In the genomic region with DNA sequence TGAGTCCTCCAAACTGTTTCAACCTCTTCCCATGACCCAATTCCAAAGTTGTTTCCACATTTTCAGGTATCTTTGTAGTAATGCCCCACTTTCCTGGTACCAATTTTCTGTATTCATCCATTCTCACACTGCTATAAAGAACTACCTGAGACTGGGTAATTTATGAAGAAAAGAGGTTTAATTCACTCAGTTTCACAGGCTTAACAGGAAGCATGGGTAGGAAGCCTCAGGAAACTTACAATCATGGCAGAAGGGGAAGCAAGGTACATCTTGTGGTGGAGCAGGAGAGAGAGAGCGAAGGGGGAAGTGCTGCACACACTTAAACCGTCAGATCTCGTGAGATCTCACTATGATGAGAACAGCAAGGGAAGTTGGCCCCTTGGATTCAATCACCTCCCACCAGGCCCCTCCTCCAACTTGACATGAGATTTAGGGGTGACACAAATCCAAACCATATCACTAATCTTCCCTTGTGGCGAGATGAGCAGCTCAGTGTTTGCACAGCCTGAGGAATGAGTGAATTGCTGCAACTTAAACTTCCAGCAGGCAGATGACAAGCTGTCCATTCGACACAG, we compare ENCODE assay signal across 2 cellular contexts.
A peak's percentile ranks its signal among the peaks of the same experiment; 100 is the strongest.
TF ChIP-seq lines count a peak whose summit lies in the region.

No MANE protein-coding gene starts in this region.

TF ChIP-seq in IMR-90, 13 proteins besides CTCF, POLR2A, EP300 and RAD21:
- TF ChIP-seq ELK1 (IDR thresholded peaks at IDR 0.05; ENCODE audit: borderline replicate concordance, low read depth, low read length) (no peak), MXI1 (IDR thresholded peaks at IDR 0.05; ENCODE audit: borderline replicate concordance, low read depth, low read length) (no peak), RCOR1 (IDR thresholded peaks at IDR 0.05; ENCODE audit: insufficient replicate concordance, low read length) (no peak), CEBPB (IDR thresholded peaks at IDR 0.05; ENCODE audit: low read depth, low read length) (no peak), BHLHE40 (IDR thresholded peaks at IDR 0.05; ENCODE audit: low read depth, low read length) (no peak), NFE2L2 (IDR thresholded peaks at IDR 0.05; ENCODE audit: low read depth, low read length) (no peak), SMC3 (IDR thresholded peaks at IDR 0.05; ENCODE audit: low read depth, low read length) (no peak), FOS (IDR thresholded peaks at IDR 0.05; ENCODE audit: low read depth, low read length) (no peak), MAFK (IDR thresholded peaks at IDR 0.05; ENCODE audit: low read depth, low read length) (no peak), CHD1 (IDR thresholded peaks at IDR 0.05; ENCODE audit: low read depth, low read length) (no peak)
- TF ChIP-seq, protein P1, sequence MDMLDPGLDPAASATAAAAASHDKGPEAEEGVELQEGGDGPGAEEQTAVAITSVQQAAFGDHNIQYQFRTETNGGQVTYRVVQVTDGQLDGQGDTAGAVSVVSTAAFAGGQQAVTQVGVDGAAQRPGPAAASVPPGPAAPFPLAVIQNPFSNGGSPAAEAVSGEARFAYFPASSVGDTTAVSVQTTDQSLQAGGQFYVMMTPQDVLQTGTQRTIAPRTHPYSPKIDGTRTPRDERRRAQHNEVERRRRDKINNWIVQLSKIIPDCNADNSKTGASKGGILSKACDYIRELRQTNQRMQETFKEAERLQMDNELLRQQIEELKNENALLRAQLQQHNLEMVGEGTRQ (IDR thresholded peaks at IDR 0.05; ENCODE audit: low read depth, low read length), result no peak

TF ChIP-seq in K562, 482 proteins besides CTCF, POLR2A, EP300 and RAD21:
- no peak for TF ChIP-seq TRIM25 (IDR thresholded peaks at IDR 0.05; ENCODE audit: borderline replicate concordance)
- TF ChIP-seq BHLHE40 (IDR thresholded peaks at IDR 0.05; ENCODE audit: low read length), result peak; percentile 42; the same call in 1 of the 2 replicates
- TF ChIP-seq GMEB1 (CRISPR knock-in tag; IDR thresholded peaks at IDR 0.05), result 0 out of 2 replicates have a peak, but pooled peaks have one; percentile 13
- TF ChIP-seq TEAD2 (tag; IDR thresholded peaks at IDR 0.05), result no peak
- peak; percentile 85 for TF ChIP-seq SPI1 (IDR thresholded peaks at IDR 0.05; ENCODE audit: borderline replicate concordance, low read depth, low read length)
- TF ChIP-seq CHD2 (IDR thresholded peaks at IDR 0.05; ENCODE audit: low read depth, low read length), result peak; percentile 81
- TF ChIP-seq MTA1 (IDR thresholded peaks at IDR 0.05; ENCODE audit: borderline replicate concordance), result no peak
- TF ChIP-seq, protein P2, sequence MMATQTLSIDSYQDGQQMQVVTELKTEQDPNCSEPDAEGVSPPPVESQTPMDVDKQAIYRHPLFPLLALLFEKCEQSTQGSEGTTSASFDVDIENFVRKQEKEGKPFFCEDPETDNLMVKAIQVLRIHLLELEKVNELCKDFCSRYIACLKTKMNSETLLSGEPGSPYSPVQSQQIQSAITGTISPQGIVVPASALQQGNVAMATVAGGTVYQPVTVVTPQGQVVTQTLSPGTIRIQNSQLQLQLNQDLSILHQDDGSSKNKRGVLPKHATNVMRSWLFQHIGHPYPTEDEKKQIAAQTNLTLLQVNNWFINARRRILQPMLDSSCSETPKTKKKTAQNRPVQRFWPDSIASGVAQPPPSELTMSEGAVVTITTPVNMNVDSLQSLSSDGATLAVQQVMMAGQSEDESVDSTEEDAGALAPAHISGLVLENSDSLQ (IDR thresholded peaks at IDR 0.05), result peak; percentile 7; the same call in 1 of the 2 replicates
- TF ChIP-seq NFATC3 (IDR thresholded peaks at IDR 0.05), result no peak
- no peak for TF ChIP-seq PTTG1 (tag; IDR thresholded peaks at IDR 0.05; ENCODE audit: low read depth)
- no peak for TF ChIP-seq HNRNPL (IDR thresholded peaks at IDR 0.05; ENCODE audit: low read depth, low read length)
- TF ChIP-seq, protein P3, sequence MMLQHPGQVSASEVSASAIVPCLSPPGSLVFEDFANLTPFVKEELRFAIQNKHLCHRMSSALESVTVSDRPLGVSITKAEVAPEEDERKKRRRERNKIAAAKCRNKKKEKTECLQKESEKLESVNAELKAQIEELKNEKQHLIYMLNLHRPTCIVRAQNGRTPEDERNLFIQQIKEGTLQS (IDR thresholded peaks at IDR 0.05), result no peak
- TF ChIP-seq, protein P3 (CRISPR knock-in tag; conservative IDR thresholded peaks at IDR 0.05), result no peak
- no peak for TF ChIP-seq ELF4 (CRISPR knock-in tag; IDR thresholded peaks at IDR 0.05)
- peak; percentile 36 for TF ChIP-seq MEIS2 (IDR thresholded peaks at IDR 0.05; ENCODE audit: partially characterized antibody)
- TF ChIP-seq TARDBP (IDR thresholded peaks at IDR 0.05), result no peak
- peak; percentile 91 for TF ChIP-seq ZNF766 (CRISPR knock-in tag; conservative IDR thresholded peaks at IDR 0.05)
